1 cellular context compared by ENCODE assay signal in the genomic region with DNA sequence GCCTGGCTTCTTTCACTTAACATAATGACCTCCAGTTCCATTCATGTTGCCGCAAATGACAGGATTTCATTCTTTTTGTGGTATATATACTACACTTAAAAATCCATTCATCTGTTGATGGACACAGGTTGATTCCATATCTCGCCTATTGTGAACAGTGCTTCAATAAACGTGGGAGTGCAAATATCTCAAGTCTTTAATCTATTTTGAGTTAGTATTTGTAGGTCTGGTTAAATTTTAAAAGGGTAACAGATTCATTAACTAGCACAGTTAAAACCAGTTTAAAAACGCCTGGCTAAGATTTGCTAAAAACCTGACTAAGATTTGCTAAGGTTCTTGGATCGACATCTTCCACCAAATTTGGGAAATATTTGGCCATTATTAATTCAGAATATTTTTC.
TF ChIP-seq lines count a peak whose summit lies in the region.

No MANE protein-coding gene starts in this region.

TF ChIP-seq in HepG2, 621 proteins besides CTCF, POLR2A, EP300 and RAD21 (continued from another document):
- no peak for TF ChIP-seq PHF21A (CRISPR knock-in tag; IDR thresholded peaks at IDR 0.05)
- TF ChIP-seq, protein P1, sequence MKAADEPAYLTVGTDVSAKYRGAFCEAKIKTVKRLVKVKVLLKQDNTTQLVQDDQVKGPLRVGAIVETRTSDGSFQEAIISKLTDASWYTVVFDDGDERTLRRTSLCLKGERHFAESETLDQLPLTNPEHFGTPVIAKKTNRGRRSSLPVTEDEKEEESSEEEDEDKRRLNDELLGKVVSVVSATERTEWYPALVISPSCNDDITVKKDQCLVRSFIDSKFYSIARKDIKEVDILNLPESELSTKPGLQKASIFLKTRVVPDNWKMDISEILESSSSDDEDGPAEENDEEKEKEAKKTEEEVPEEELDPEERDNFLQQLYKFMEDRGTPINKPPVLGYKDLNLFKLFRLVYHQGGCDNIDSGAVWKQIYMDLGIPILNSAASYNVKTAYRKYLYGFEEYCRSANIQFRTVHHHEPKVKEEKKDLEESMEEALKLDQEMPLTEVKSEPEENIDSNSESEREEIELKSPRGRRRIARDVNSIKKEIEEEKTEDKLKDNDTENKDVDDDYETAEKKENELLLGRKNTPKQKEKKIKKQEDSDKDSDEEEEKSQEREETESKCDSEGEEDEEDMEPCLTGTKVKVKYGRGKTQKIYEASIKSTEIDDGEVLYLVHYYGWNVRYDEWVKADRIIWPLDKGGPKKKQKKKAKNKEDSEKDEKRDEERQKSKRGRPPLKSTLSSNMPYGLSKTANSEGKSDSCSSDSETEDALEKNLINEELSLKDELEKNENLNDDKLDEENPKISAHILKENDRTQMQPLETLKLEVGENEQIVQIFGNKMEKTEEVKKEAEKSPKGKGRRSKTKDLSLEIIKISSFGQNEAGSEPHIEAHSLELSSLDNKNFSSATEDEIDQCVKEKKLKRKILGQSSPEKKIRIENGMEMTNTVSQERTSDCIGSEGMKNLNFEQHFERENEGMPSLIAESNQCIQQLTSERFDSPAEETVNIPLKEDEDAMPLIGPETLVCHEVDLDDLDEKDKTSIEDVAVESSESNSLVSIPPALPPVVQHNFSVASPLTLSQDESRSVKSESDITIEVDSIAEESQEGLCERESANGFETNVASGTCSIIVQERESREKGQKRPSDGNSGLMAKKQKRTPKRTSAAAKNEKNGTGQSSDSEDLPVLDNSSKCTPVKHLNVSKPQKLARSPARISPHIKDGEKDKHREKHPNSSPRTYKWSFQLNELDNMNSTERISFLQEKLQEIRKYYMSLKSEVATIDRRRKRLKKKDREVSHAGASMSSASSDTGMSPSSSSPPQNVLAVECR (CRISPR knock-in tag; IDR thresholded peaks at IDR 0.05; ENCODE audit: borderline replicate concordance): no peak
- TF ChIP-seq, protein P2, sequence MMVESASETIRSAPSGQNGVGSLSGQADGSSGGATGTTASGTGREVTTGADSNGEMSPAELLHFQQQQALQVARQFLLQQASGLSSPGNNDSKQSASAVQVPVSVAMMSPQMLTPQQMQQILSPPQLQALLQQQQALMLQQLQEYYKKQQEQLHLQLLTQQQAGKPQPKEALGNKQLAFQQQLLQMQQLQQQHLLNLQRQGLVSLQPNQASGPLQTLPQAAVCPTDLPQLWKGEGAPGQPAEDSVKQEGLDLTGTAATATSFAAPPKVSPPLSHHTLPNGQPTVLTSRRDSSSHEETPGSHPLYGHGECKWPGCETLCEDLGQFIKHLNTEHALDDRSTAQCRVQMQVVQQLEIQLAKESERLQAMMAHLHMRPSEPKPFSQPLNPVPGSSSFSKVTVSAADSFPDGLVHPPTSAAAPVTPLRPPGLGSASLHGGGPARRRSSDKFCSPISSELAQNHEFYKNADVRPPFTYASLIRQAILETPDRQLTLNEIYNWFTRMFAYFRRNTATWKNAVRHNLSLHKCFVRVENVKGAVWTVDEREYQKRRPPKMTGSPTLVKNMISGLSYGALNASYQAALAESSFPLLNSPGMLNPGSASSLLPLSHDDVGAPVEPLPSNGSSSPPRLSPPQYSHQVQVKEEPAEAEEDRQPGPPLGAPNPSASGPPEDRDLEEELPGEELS (CRISPR knock-in tag; IDR thresholded peaks at IDR 0.05): no peak
- TF ChIP-seq, protein P3, sequence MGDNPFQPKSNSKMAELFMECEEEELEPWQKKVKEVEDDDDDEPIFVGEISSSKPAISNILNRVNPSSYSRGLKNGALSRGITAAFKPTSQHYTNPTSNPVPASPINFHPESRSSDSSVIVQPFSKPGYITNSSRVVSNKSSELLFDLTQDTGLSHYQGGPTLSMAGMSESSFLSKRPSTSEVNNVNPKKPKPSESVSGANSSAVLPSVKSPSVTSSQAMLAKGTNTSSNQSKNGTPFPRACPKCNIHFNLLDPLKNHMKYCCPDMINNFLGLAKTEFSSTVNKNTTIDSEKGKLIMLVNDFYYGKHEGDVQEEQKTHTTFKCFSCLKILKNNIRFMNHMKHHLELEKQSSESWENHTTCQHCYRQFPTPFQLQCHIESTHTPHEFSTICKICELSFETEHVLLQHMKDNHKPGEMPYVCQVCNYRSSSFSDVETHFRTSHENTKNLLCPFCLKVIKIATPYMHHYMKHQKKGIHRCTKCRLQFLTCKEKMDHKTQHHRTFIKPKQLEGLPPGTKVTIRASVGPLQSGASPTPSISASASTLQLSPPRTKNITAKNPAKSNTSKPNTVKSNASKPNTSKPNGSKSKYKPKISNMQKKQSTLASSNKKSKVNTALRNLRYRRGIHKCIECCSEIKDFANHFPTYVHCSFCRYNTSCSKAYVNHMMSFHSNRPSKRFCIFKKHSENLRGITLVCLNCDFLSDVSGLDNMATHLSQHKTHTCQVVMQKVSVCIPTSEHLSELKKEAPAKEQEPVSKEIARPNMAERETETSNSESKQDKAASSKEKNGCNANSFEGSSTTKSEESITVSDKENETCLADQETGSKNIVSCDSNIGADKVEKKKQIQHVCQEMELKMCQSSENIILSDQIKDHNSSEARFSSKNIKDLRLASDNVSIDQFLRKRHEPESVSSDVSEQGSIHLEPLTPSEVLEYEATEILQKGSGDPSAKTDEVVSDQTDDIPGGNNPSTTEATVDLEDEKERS (CRISPR knock-in tag; IDR thresholded peaks at IDR 0.05): no peak
- no peak for TF ChIP-seq MEIS1 (CRISPR knock-in tag; IDR thresholded peaks at IDR 0.05; ENCODE audit: borderline replicate concordance)
- TF ChIP-seq NFYC (CRISPR knock-in tag; IDR thresholded peaks at IDR 0.05): no peak
- no peak for TF ChIP-seq ZNF788 (CRISPR knock-in tag; IDR thresholded peaks at IDR 0.05; ENCODE audit: borderline replicate concordance)
- TF ChIP-seq KDM3A (CRISPR knock-in tag; IDR thresholded peaks at IDR 0.05; ENCODE audit: low read depth): no peak
- TF ChIP-seq, protein P4, sequence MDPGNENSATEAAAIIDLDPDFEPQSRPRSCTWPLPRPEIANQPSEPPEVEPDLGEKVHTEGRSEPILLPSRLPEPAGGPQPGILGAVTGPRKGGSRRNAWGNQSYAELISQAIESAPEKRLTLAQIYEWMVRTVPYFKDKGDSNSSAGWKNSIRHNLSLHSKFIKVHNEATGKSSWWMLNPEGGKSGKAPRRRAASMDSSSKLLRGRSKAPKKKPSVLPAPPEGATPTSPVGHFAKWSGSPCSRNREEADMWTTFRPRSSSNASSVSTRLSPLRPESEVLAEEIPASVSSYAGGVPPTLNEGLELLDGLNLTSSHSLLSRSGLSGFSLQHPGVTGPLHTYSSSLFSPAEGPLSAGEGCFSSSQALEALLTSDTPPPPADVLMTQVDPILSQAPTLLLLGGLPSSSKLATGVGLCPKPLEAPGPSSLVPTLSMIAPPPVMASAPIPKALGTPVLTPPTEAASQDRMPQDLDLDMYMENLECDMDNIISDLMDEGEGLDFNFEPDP (CRISPR knock-in tag; conservative IDR thresholded peaks at IDR 0.05): no peak
- TF ChIP-seq, protein P5, sequence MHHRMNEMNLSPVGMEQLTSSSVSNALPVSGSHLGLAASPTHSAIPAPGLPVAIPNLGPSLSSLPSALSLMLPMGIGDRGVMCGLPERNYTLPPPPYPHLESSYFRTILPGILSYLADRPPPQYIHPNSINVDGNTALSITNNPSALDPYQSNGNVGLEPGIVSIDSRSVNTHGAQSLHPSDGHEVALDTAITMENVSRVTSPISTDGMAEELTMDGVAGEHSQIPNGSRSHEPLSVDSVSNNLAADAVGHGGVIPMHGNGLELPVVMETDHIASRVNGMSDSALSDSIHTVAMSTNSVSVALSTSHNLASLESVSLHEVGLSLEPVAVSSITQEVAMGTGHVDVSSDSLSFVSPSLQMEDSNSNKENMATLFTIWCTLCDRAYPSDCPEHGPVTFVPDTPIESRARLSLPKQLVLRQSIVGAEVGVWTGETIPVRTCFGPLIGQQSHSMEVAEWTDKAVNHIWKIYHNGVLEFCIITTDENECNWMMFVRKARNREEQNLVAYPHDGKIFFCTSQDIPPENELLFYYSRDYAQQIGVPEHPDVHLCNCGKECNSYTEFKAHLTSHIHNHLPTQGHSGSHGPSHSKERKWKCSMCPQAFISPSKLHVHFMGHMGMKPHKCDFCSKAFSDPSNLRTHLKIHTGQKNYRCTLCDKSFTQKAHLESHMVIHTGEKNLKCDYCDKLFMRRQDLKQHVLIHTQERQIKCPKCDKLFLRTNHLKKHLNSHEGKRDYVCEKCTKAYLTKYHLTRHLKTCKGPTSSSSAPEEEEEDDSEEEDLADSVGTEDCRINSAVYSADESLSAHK (CRISPR knock-in tag; IDR thresholded peaks at IDR 0.05; ENCODE audit: borderline replicate concordance): no peak
- TF ChIP-seq SALL2 (CRISPR knock-in tag; IDR thresholded peaks at IDR 0.05): no peak
- TF ChIP-seq SP140L (CRISPR knock-in tag; IDR thresholded peaks at IDR 0.05; ENCODE audit: borderline replicate concordance): no peak
- TF ChIP-seq ATRX (CRISPR knock-in tag; IDR thresholded peaks at IDR 0.05; ENCODE audit: borderline replicate concordance): no peak
